Comparison of ENCODE assay signal across 9 cellular contexts in genomic region chr13:91045351-91046034, GRCh38.
DNase-seq lines count a peak whose midpoint lies in the region; ATAC-seq, FAIRE-seq and TF ChIP-seq lines count a peak whose summit lies in the region.
"Had no signal": no experiment of that assay in that cellular context is flagged by ENCODE, and none has a peak within 500 bp of the region (broad histone marks: within the 10 kb centered on the region; RNA-seq: fewer than 3 reads in every experiment).

No MANE protein-coding gene starts in this region.

- H2BK12ac ChIP-seq in neuronal stem cell (ENCODE audit: low read length) = no peak overlapping the region

- TF ChIP-seq POLR2A in GM12891 (IDR thresholded peaks at IDR 0.05; ENCODE audit: low read depth, low read length) (no peak), lower leg skin (IDR thresholded peaks at IDR 0.05) (no peak)

- no peak overlapping the region for H2BK5ac ChIP-seq in neuronal stem cell (ENCODE audit: low read length)

- no peak overlapping the region for H3K4me3 ChIP-seq in Karpas-422 (ENCODE audit: low read length)
- no peak overlapping the region for H3K4me3 ChIP-seq in neuronal stem cell (ENCODE audit: low read length in 2 of 2)
- no peak overlapping the region for H3K4me3 ChIP-seq in lower leg skin (ENCODE audit: low read depth, poor library complexity, severe bottlenecking)

- no peak overlapping the region for H3K18ac ChIP-seq in neuronal stem cell (ENCODE audit: low read length)

- no peak overlapping the region for H3K4ac ChIP-seq in neuronal stem cell (ENCODE audit: low read length)

- H3K9me2 ChIP-seq in Karpas-422 (replicated peaks; ENCODE audit: insufficient read depth, low read length) = no peaks in the 10 kb centered on the region

- DNase-seq in GM12891 (ENCODE audit: insufficient read length, low spot score) (no peak), Karpas-422 (peak; percentile 66), astrocyte of the hippocampus (ENCODE audit: low read depth, low spot score) (peak; percentile 20), neuronal stem cell (ENCODE audit: low spot score) (peak; percentile 5), NCI-H187 (lab: John Stamatoyannopoulos, UW) (no peak), lower leg skin (ENCODE audit: low spot score in 2 of 2) (no peak)

- WGBS in neuronal stem cell (ENCODE audit: extremely low coverage in 2 of 2, insufficient read length in 2 of 2, insufficient replicate concordance in 1 of 2), 2 donors = no CpG with 5 or more reads among the region's 5 CpGs
- WGBS in lower leg skin, 2 donors = 35 to 40% methylated on average over 5 of the region's 5 CpGs

- no peaks in the 10 kb centered on the region for H4K20me1 ChIP-seq in Karpas-422 (ENCODE audit: insufficient read depth, low read depth, low read length)

- H3K14ac ChIP-seq in neuronal stem cell (ENCODE audit: low read length) = no peak overlapping the region

- TF ChIP-seq CTCF in lower leg skin (IDR thresholded peaks at IDR 0.05) = no peak

- no peak overlapping the region for H2BK15ac ChIP-seq in neuronal stem cell (ENCODE audit: low read length)

- H3K79me2 ChIP-seq in Karpas-422 (ENCODE audit: low read length) = no peaks in the 10 kb centered on the region

- no peaks in the 10 kb centered on the region for H3K79me1 ChIP-seq in neuronal stem cell (ENCODE audit: low read depth, low read length)

- H3K4me2 ChIP-seq in Karpas-422 (ENCODE audit: low read depth, low read length, poor library complexity, severe bottlenecking) = no peak overlapping the region
- no peak overlapping the region for H3K4me2 ChIP-seq in neuronal stem cell (ENCODE audit: insufficient read depth, low read length, poor library complexity, severe bottlenecking)

- H4K8ac ChIP-seq in neuronal stem cell (ENCODE audit: low read depth, low read length) = no peak overlapping the region

- peak; percentile 45 for FAIRE-seq in GM12891 (lab: Jason Lieb, UNC)
- FAIRE-seq: colon had no signal

- H3K36me3 ChIP-seq in Karpas-422 (ENCODE audit: insufficient read depth, low read length) (no peaks in the 10 kb centered on the region), neuronal stem cell (replicated peaks in 1 of 2; ENCODE audit: control insufficient read depth in 2 of 2, insufficient read depth in 2 of 2, low read length in 2 of 2) (no peaks in the 10 kb centered on the region)
- H3K36me3 ChIP-seq: neutrophil had no signal

- no peak for ATAC-seq in HG03342 (IDR thresholded peaks at IDR 0.05; ENCODE audit: unreplicated experiment)

- H3K27ac ChIP-seq in Karpas-422 (ENCODE audit: low read length) = no peak overlapping the region
- H3K27ac ChIP-seq in neuronal stem cell (replicated peaks; ENCODE audit: low read length) = no peak overlapping the region
- H3K27ac ChIP-seq: neutrophil had no signal

- H2BK120ac ChIP-seq in neuronal stem cell (ENCODE audit: low read depth, low read length) = no peak overlapping the region

- H4K91ac ChIP-seq in neuronal stem cell (ENCODE audit: low read depth, low read length, poor library complexity) = no peak overlapping the region

- H3K9ac ChIP-seq in Karpas-422 (ENCODE audit: low read length) (no peak overlapping the region), neuronal stem cell (ENCODE audit: low read depth, low read length, poor library complexity) (no peak overlapping the region)

- intact Hi-C loops in lower leg skin (cut with DNase I; ENCODE audit: low total_unique reads) = no loop called here

- H3K4me1 ChIP-seq in Karpas-422 (ENCODE audit: low read length) = no peaks in the 10 kb centered on the region
- H3K4me1 ChIP-seq in neuronal stem cell (ENCODE audit: control insufficient read depth in 2 of 2, insufficient read depth in 1 of 2, low read depth in 1 of 2, low read length in 2 of 2) = no peaks in the 10 kb centered on the region

- H3K9me3 ChIP-seq in Karpas-422 (ENCODE audit: low read length) (no peaks in the 10 kb centered on the region), neuronal stem cell (replicated peaks in 1 of 2; ENCODE audit: control insufficient read depth in 2 of 2, insufficient read depth in 1 of 2, low read depth in 1 of 2, low read length in 2 of 2) (no peaks in the 10 kb centered on the region)
- H3K9me3 ChIP-seq: neutrophil had no signal

- H3K27me3 ChIP-seq in Karpas-422 (ENCODE audit: low read length) (no peaks in the 10 kb centered on the region), neuronal stem cell (ENCODE audit: control insufficient read depth in 3 of 3, insufficient read depth in 3 of 3, low read depth in 1 of 3, low read length in 3 of 3) (no peaks in the 10 kb centered on the region)
- H3K27me3 ChIP-seq: neutrophil had no signal

- H3K23ac ChIP-seq in neuronal stem cell (ENCODE audit: low read depth, low read length, poor library complexity) = no peak overlapping the region

- H2AK5ac ChIP-seq in neuronal stem cell (ENCODE audit: low read depth, low read length) = no peak overlapping the region

- H2AFZ ChIP-seq in Karpas-422 (ENCODE audit: low read length) (no peak overlapping the region), neuronal stem cell (ENCODE audit: low read length) (no peak overlapping the region)

TF ChIP-seq in GM12891, 5 proteins besides CTCF, POLR2A, EP300 and RAD21:
- no peak for TF ChIP-seq SPI1 (IDR thresholded peaks at IDR 0.05; ENCODE audit: low read depth, low read length)
- TF ChIP-seq POLR2AphosphoS5 (IDR thresholded peaks at IDR 0.05; ENCODE audit: low read depth, low read length) = no peak
- TF ChIP-seq PAX5 (IDR thresholded peaks at IDR 0.05; ENCODE audit: insufficient read depth, low read length, severe bottlenecking) = no peak
- no peak for TF ChIP-seq POU2F2 (IDR thresholded peaks at IDR 0.05; ENCODE audit: low read depth, low read length)
- TF ChIP-seq TAF1 (IDR thresholded peaks at IDR 0.05; ENCODE audit: low read depth, low read length) = no peak
TF ChIP-seq in GM12891: peak in this region for 0.

Comparison
In these comparisons a context has a peak if more than half of its experiments do, and no peak if none do; other contexts are left out.
1. DNase-seq: peak in Karpas-422 (single experiment), astrocyte of the hippocampus (single experiment) and neuronal stem cell (single experiment); none in GM12891 (single experiment), NCI-H187 (0 of 2) and lower leg skin (0 of 2).